ENCODE assay signal across 16 cellular contexts in the genomic region with DNA sequence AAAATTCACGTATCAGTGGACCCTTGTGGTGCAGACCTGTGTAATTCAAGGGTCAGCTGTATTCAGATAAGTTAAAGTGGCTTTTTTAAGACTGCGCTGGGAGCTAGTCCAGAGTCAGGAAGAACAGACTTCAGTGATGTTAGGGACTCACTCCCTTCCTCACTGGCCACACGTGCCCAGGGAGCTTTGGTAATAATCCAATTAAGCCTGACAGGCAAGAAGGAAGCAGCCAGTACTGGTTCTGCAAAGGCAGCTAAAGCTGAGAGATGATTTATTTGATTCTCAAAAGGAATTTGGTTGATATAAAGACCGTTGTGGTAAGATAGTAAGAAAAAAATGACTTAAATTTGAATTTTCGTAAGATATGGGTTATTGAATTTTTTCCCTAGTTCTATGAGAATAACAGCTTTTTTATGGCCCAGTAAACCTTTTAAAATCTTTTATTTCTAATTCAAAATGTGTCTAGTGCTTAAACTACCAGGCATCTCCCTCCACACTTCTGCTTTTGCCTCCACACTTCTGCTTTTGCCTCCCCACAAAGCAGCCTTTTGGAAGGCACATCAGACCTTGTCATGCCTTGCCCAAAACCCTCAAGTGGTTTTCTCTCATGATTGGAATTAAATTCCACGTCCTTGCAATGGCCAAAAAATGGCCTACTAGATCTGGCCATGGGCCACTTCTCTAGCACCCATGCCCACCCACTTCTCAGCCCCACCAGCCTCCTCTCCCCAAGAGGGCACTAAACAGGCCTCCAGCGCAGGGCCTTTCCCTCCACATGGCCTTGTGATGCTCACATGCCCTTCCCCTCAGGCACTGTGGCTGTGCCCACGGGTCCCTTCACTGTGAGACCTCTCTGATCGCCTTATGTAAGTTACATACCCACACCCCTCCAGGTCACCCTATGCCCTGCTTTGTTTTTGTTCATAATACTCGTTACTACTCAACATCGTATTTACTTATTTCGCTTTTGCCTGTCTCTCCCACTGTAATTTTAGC.
DNase-seq lines count a peak whose midpoint lies in the region; ATAC-seq lines count a peak whose summit lies in the region.
"Had no signal": no experiment of that assay in that cellular context is flagged by ENCODE, and none has a peak within 500 bp of the region (broad histone marks: within the 10 kb centered on the region; RNA-seq: fewer than 3 reads in every experiment).

No MANE protein-coding gene starts in this region.

- ATAC-seq in HG03103 (IDR thresholded peaks at IDR 0.05; ENCODE audit: low read depth, unreplicated experiment) (peak; percentile 99), HG03565 (IDR thresholded peaks at IDR 0.05; ENCODE audit: unreplicated experiment) (no peak)
- ATAC-seq: left ventricle myocardium superior had no signal

- no peaks in the 10 kb centered on the region for H3K27me3 ChIP-seq in BLaER1 treated with 17β-estradiol and CSF1 and Interleukin-3, amounts not matched to agents 10 nM and 100 nM

- H4K20me1 ChIP-seq in BLaER1 treated with 17β-estradiol and CSF1 and Interleukin-3, amounts not matched to agents 10 nM and 100 nM, result peaks cover 0 to 8% (median 0%) of the 10 kb centered on the region in 11 experiments; a peak in 2 of 22 replicates

- H3K9ac ChIP-seq in BLaER1 treated with 17β-estradiol and CSF1 and Interleukin-3, amounts not matched to agents 10 nM and 100 nM, result 0 out of 22 replicates have a peak overlapping the region, but pooled peaks of 1 of the 11 experiments have one; percentile 13
- H3K9ac ChIP-seq: parathyroid adenoma had no signal

- H3K9me3 ChIP-seq in BLaER1 treated with 17β-estradiol and CSF1 and Interleukin-3, amounts not matched to agents 10 nM and 100 nM (replicated peaks in 1 of 11), result no peaks in the 10 kb centered on the region
- H3K9me3 ChIP-seq: thoracic aorta had no signal

- H3K4me2 ChIP-seq in BLaER1 treated with 17β-estradiol and CSF1 and Interleukin-3, amounts not matched to agents 10 nM and 100 nM, result peak overlapping the region in 5 of 11 experiments; percentile 27 to 80 (median 48); a peak in 9 of 22 replicates

- H3K27ac ChIP-seq in BLaER1 treated with 17β-estradiol and CSF1 and Interleukin-3, amounts not matched to agents 10 nM and 100 nM, result peak overlapping the region in 7 of 11 experiments; percentile 1 to 47 (median 38); a peak in 10 of 22 replicates
- H3K27ac ChIP-seq: parathyroid adenoma, thoracic aorta had no signal

- no peaks in the 10 kb centered on the region for H3K36me3 ChIP-seq in BLaER1 treated with 17β-estradiol and CSF1 and Interleukin-3, amounts not matched to agents 10 nM and 100 nM
- H3K36me3 ChIP-seq: thoracic aorta had no signal

- H3K4me1 ChIP-seq in BLaER1 treated with 17β-estradiol and CSF1 and Interleukin-3, amounts not matched to agents 10 nM and 100 nM, result peaks cover 0 to 27% (median 8%) of the 10 kb centered on the region in 10 experiments; a peak in 13 of 20 replicates
- H3K4me1 ChIP-seq: parathyroid adenoma had no signal

- H3K4me3 ChIP-seq in BLaER1 treated with 17β-estradiol and CSF1 and Interleukin-3, amounts not matched to agents 10 nM and 100 nM, result no peak overlapping the region
- H3K4me3 ChIP-seq: thoracic aorta had no signal

- peak; percentile 80 for DNase-seq in NOMO-1 treated with dmso at 0.1 percent for 144 hours (lab: John Stamatoyannopoulos, UW; ENCODE audit: unreplicated experiment)
- DNase-seq in germinal center (ENCODE audit: low spot score), result peak; percentile 4
- DNase-seq in NCI-H1048 (lab: John Stamatoyannopoulos, UW), result no peak
- no peak for DNase-seq in NCI-H1436 treated with DMSO at 0.1 percent for 48 hours (lab: John Stamatoyannopoulos, UW)
- no peak for DNase-seq in NCI-H1436 (lab: John Stamatoyannopoulos, UW)
- DNase-seq: glutamatergic neuron; left ventricle myocardium superior; NCI-H510A treated with DMSO at 0.1 percent for 48 hours; RPMI8226; stimulated activated CD4-positive, alpha-beta T cell treated with anti-CD3 and anti-CD28 coated beads, Interleukin-4, amount 100 ng/mL, for 1 hour; T-helper 1 cell had no signal

Comparison
In these comparisons a context has a peak if more than half of its experiments do, and no peak if none do; other contexts are left out.
1. DNase-seq: peak in NOMO-1 treated with dmso at 0.1 percent for 144 hours (single experiment) and germinal center (single experiment); none in NCI-H1048 (single experiment), NCI-H1436 treated with DMSO at 0.1 percent for 48 hours (single experiment) and NCI-H1436 (single experiment).